Comparison of ENCODE assay signal across 14 cellular contexts in genomic region chr16:90004577-90004976, GRCh38. TPM values are rescaled to one million over a fixed set of nuclear protein-coding genes. Genes with fewer than 3 reads are reported as not detected.
DNase-seq lines count a peak whose midpoint lies in the region; ATAC-seq and TF ChIP-seq lines count a peak whose summit lies in the region.
"Had no signal": no experiment of that assay in that cellular context is flagged by ENCODE, and none has a peak within 500 bp of the region (broad histone marks: within the 10 kb centered on the region; RNA-seq: fewer than 3 reads in every experiment).

No MANE protein-coding gene starts in this region.

- peaks cover 0 to 3% (median 0%) of the 10 kb centered on the region in 5 experiments for H3K9me3 Mint-ChIP-seq in brain
- no peaks in the 10 kb centered on the region for H3K9me3 Mint-ChIP-seq in activated CD4-positive, alpha-beta T cell treated with anti-CD3 and anti-CD28 coated beads, Interleukin-2, amount 10 ng/mL, durations not matched to agents 7 days and 5 days
- no peaks in the 10 kb centered on the region for H3K9me3 Mint-ChIP-seq in progenitor cell of endocrine pancreas (ENCODE audit: low read depth)
- H3K9me3 Mint-ChIP-seq: CD8-positive, alpha-beta memory T cell had no signal

- peak in 3 of 4 donors; percentile 48 to 58 (median 53) for ATAC-seq in psoas muscle

- H3K9me3 ChIP-seq in HEK293 (ENCODE audit: control insufficient read depth, insufficient read depth, low read depth, low read length) (no peaks in the 10 kb centered on the region), psoas muscle (no peaks in the 10 kb centered on the region), BE2C (no peaks in the 10 kb centered on the region)
- H3K9me3 ChIP-seq: BLaER1, HAP-1, SJCRH30 had no signal

- TF ChIP-seq CTCF in HEK293 (tag by site-specific recombination; IDR thresholded peaks at IDR 0.05) (no peak), brain (conservative IDR thresholded peaks at IDR 0.05) (no peak), psoas muscle (IDR thresholded peaks at IDR 0.05) (no peak), BE2C (IDR thresholded peaks at IDR 0.05; ENCODE audit: low read depth, low read length) (no peak), progenitor cell of endocrine pancreas (IDR thresholded peaks at IDR 0.05; ENCODE audit: unreplicated experiment) (no peak)

- no peaks in the 10 kb centered on the region for H3K4me1 Mint-ChIP-seq in brain
- peaks cover 10% of the 10 kb centered on the region for H3K4me1 Mint-ChIP-seq in activated CD4-positive, alpha-beta T cell treated with anti-CD3 and anti-CD28 coated beads, Interleukin-2, amount 10 ng/mL, durations not matched to agents 7 days and 5 days
- H3K4me1 Mint-ChIP-seq in progenitor cell of endocrine pancreas (ENCODE audit: low read depth): no peaks in the 10 kb centered on the region

- H3K27me3 ChIP-seq in psoas muscle (ENCODE audit: insufficient read depth in 3 of 3, low read length in 2 of 3): no peaks in the 10 kb centered on the region
- H3K27me3 ChIP-seq in BE2C: no peaks in the 10 kb centered on the region
- H3K27me3 ChIP-seq: SJCRH30 had no signal

- DNase-seq in DMS 273 (lab: John Stamatoyannopoulos, UW; ENCODE audit: unreplicated experiment) (peak; percentile 37), DMS 273 treated with DMSO at 0.1 percent for 48 hours (lab: John Stamatoyannopoulos, UW) (no peak), psoas muscle (peak in 1 of 2 donors; percentile 52), BE2C (no peak), progenitor cell of endocrine pancreas (ENCODE audit: low spot score, unreplicated experiment) (no peak)
- no peak for DNase-seq in activated CD4-positive, alpha-beta T cell treated with anti-CD3 and anti-CD28 coated beads, Interleukin-2, amount 10 ng/mL, durations not matched to agents 7 days and 5 days
- DNase-seq: CD8-positive, alpha-beta memory T cell; NCI-H187; NCI-H446; SJCRH30 had no signal

- H3K27me3 Mint-ChIP-seq in brain (peaks cover 2% of the 10 kb centered on the region), progenitor cell of endocrine pancreas (no peaks in the 10 kb centered on the region)
- H3K27me3 Mint-ChIP-seq in activated CD4-positive, alpha-beta T cell treated with anti-CD3 and anti-CD28 coated beads, Interleukin-2, amount 10 ng/mL, durations not matched to agents 7 days and 5 days: no peaks in the 10 kb centered on the region

- no peaks in the 10 kb centered on the region for H3K4me1 ChIP-seq in HEK293 (ENCODE audit: control insufficient read depth, insufficient read depth, low read length)
- H3K4me1 ChIP-seq in psoas muscle: peaks cover 3% of the 10 kb centered on the region
- H3K4me1 ChIP-seq in BE2C: no peaks in the 10 kb centered on the region
- H3K4me1 ChIP-seq: HAP-1, SJCRH30 had no signal

- peaks cover 0 to 12% of the 10 kb centered on the region in 2 experiments; a peak in 1 of 3 replicates for H3K36me3 ChIP-seq in HEK293 (ENCODE audit: control insufficient read depth in 2 of 2, insufficient read depth in 1 of 2, low read length in 2 of 2)
- peaks cover 0 to 24% of the 10 kb centered on the region in 2 donors for H3K36me3 ChIP-seq in psoas muscle (ENCODE audit: insufficient read depth in 1 of 2, low read depth in 1 of 2)
- H3K36me3 ChIP-seq in BE2C: peaks cover 13% of the 10 kb centered on the region
- H3K36me3 ChIP-seq: SJCRH30 had no signal

- POLR2A ChIA-PET in HEK293 (lab: Yijun Ruan, JAX): interaction anchor here (0.6 to 1.1 kb wide), 3 partner anchors 14 to 108 kb away, joined by 3 to 5 read pairs (median 3); partner anchors contain the start of gene DBNDD1
- POLR2A ChIA-PET in activated CD4-positive, alpha-beta T cell treated with anti-CD3 and anti-CD28 coated beads, Interleukin-2, amount 10 ng/mL, durations not matched to agents 7 days and 5 days (lab: Charles Lee): no interaction called here

- H3K4me3 ChIP-seq in HEK293 (ENCODE audit: low read depth, low read length): no peak overlapping the region
- H3K4me3 ChIP-seq in psoas muscle: no peak overlapping the region
- no peak overlapping the region for H3K4me3 ChIP-seq in BE2C (ENCODE audit: low read depth, low read length)
- H3K4me3 ChIP-seq: BLaER1, HAP-1, SJCRH30 had no signal

- intact Hi-C loops in psoas muscle (cut with DNase I): no loop called here

- WGBS in psoas muscle, 3 donors: 62 to 80% (median 74%) methylated on average over 11 of the region's 11 CpGs

- H3K27ac Mint-ChIP-seq in brain (peak overlapping the region in 3 of 5 experiments; percentile 36 to 82 (median 72)), progenitor cell of endocrine pancreas (no peak overlapping the region)
- no peak overlapping the region for H3K27ac Mint-ChIP-seq in activated CD4-positive, alpha-beta T cell treated with anti-CD3 and anti-CD28 coated beads, Interleukin-2, amount 10 ng/mL, durations not matched to agents 7 days and 5 days

- H3K4me3 Mint-ChIP-seq in brain (no peak overlapping the region), progenitor cell of endocrine pancreas (ENCODE audit: low read depth) (no peak overlapping the region)
- H3K4me3 Mint-ChIP-seq in activated CD4-positive, alpha-beta T cell treated with anti-CD3 and anti-CD28 coated beads, Interleukin-2, amount 10 ng/mL, durations not matched to agents 7 days and 5 days: no peak overlapping the region
- H3K4me3 Mint-ChIP-seq: CD8-positive, alpha-beta memory T cell had no signal

- no peak overlapping the region for H3K27ac ChIP-seq in HEK293 (ENCODE audit: extremely low read depth, low read depth, low read length)
- H3K27ac ChIP-seq in psoas muscle: no peak overlapping the region
- H3K27ac ChIP-seq: BLaER1, SJCRH30 had no signal

- CTCF ChIA-PET in HEK293 (lab: Yijun Ruan, JAX): no interaction called here
- CTCF ChIA-PET in activated CD4-positive, alpha-beta T cell treated with anti-CD3 and anti-CD28 coated beads, Interleukin-2, amount 10 ng/mL, durations not matched to agents 7 days and 5 days (lab: Charles Lee): no interaction called here

- H3K36me3 Mint-ChIP-seq in brain (peaks cover 5% of the 10 kb centered on the region), progenitor cell of endocrine pancreas (ENCODE audit: insufficient read depth) (peaks cover 3% of the 10 kb centered on the region)
- no peaks in the 10 kb centered on the region for H3K36me3 Mint-ChIP-seq in activated CD4-positive, alpha-beta T cell treated with anti-CD3 and anti-CD28 coated beads, Interleukin-2, amount 10 ng/mL, durations not matched to agents 7 days and 5 days (ENCODE audit: low read depth)

TF ChIP-seq in HEK293, 187 proteins besides CTCF, POLR2A, EP300 and RAD21:
- no peak for TF ChIP-seq ZBTB8A (tag by site-specific recombination; IDR thresholded peaks at IDR 0.05)
- TF ChIP-seq SP2 (tag by site-specific recombination; IDR thresholded peaks at IDR 0.05): 0 out of 2 replicates have a peak, but pooled peaks have one; percentile 14
- TF ChIP-seq ZNF223 (tag by site-specific recombination; IDR thresholded peaks at IDR 0.05): 0 out of 2 replicates have a peak, but pooled peaks have one; percentile 24

RNA-seq across cellular contexts. Expression of gene DBNDD1, which starts 14.7 kb away (rescaled TPM):
- 131 TPM for polyA plus RNA-seq in brain (ENCODE audit: insufficient read depth, low read depth, low replicate concordance)
- 10 to 100 TPM; 14.7 to 37.8 (median 20.6) TPM for total RNA-seq in psoas muscle
- polyA plus RNA-seq in psoas muscle: 10 to 100 TPM; 14.1 to 25.4 (median 17.0) TPM
- polyA plus RNA-seq in BE2C (2012; ENCODE audit: insufficient read depth, insufficient read length, low read depth): 54.3 TPM
- total RNA-seq in activated CD4-positive, alpha-beta T cell treated with anti-CD3 and anti-CD28 coated beads, Interleukin-2, amount 10 ng/mL, durations not matched to agents 7 days and 5 days: under 1 TPM; 0.07 to 0.15 TPM
- total RNA-seq in progenitor cell of endocrine pancreas: 53.8 and 57.4 TPM in 2 replicates

RNA-seq across cellular contexts. Expression of gene DEF8, which starts 56.0 kb away (rescaled TPM):
- polyA plus RNA-seq in brain (ENCODE audit: insufficient read depth, low read depth, low replicate concordance) (58.6 TPM), psoas muscle (10 to 100 TPM; 22.2 to 38.3 (median 25.5) TPM)
- total RNA-seq in psoas muscle (10 to 100 TPM; 16.2 to 28.5 (median 25.2) TPM), progenitor cell of endocrine pancreas (67.9 and 72.1 TPM in 2 replicates)
- polyA plus RNA-seq in BE2C (2012; ENCODE audit: insufficient read depth, insufficient read length, low read depth): 249 TPM
- total RNA-seq in activated CD4-positive, alpha-beta T cell treated with anti-CD3 and anti-CD28 coated beads, Interleukin-2, amount 10 ng/mL, durations not matched to agents 7 days and 5 days: 10 to 100 TPM; 30.7 to 35.5 TPM

Comparison
In these comparisons a context has a peak if more than half of its experiments do, and no peak if none do; other contexts are left out.
1. H3K27ac Mint-ChIP-seq: peak in brain (3 of 5); none in activated CD4-positive, alpha-beta T cell treated with anti-CD3 and anti-CD28 coated beads, Interleukin-2, amount 10 ng/mL, durations not matched to agents 7 days and 5 days (single experiment) and progenitor cell of endocrine pancreas (single experiment).
2. RNA of gene DBNDD1, which starts 14.7 kb away (total RNA-seq): 53.8 to 57.4 TPM in progenitor cell of endocrine pancreas and 14.7 to 37.8 TPM in psoas muscle; 0.07 to 0.15 TPM in activated CD4-positive, alpha-beta T cell treated with anti-CD3 and anti-CD28 coated beads, Interleukin-2, amount 10 ng/mL, durations not matched to agents 7 days and 5 days; every median in the first group is over 10 times any median in the second.